24 cellular contexts compared by ENCODE assay signal in genomic region chr18:71630686-71631085, GRCh38.
"Had no signal": no experiment of that assay in that cellular context is flagged by ENCODE, and none has a peak within 500 bp of the region (broad histone marks: within the 10 kb centered on the region; RNA-seq: fewer than 3 reads in every experiment).

No MANE protein-coding gene starts in this region.

- H3K27ac Mint-ChIP-seq: activated CD4-positive, alpha-beta memory T cell treated with anti-CD3 and anti-CD28 coated beads for 36 hours; activated CD4-positive, alpha-beta T cell treated with anti-CD3 and anti-CD28 coated beads, Interleukin-2, amount 10 ng/mL, durations not matched to agents 24 days and 14 days; activated T-helper 1 cell treated with anti-CD3 and anti-CD28 coated beads, Interleukin-12 subunit alpha, Interleukin-12 subunit beta, Interleukin-2, Interleukin-4 antibody, amounts not matched to agents 30 ng/mL and 10 ng/mL and 1 ng/mL, durations not matched to agents 14 hours and 24 hours and 36 hours; naive thymus-derived CD8-positive, alpha-beta T cell; stimulated activated naive CD8-positive, alpha-beta T cell treated with anti-CD3 and anti-CD28 coated beads, Interleukin-15, Interleukin-2, amounts not matched to agents 100 ng/mL and 50 ng/mL, for 24 hours; type B pancreatic cell had no signal

- H3K27me3 Mint-ChIP-seq: activated CD4-positive, alpha-beta memory T cell treated with anti-CD3 and anti-CD28 coated beads for 36 hours; activated CD4-positive, alpha-beta T cell treated with anti-CD3 and anti-CD28 coated beads, Interleukin-2, amount 10 ng/mL, durations not matched to agents 24 days and 14 days; stimulated activated naive CD8-positive, alpha-beta T cell treated with anti-CD3 and anti-CD28 coated beads, Interleukin-15, Interleukin-2, amounts not matched to agents 100 ng/mL and 50 ng/mL, for 24 hours; type B pancreatic cell had no signal

- H3K4me3 Mint-ChIP-seq: activated CD4-positive, alpha-beta memory T cell treated with anti-CD3 and anti-CD28 coated beads for 36 hours; activated CD4-positive, alpha-beta T cell treated with anti-CD3 and anti-CD28 coated beads, Interleukin-2, amount 10 ng/mL, durations not matched to agents 24 days and 14 days; activated T-helper 1 cell treated with anti-CD3 and anti-CD28 coated beads, Interleukin-12 subunit alpha, Interleukin-12 subunit beta, Interleukin-2, Interleukin-4 antibody, amounts not matched to agents 30 ng/mL and 10 ng/mL and 1 ng/mL, durations not matched to agents 14 hours and 24 hours and 36 hours; naive thymus-derived CD8-positive, alpha-beta T cell; neural crest cell; stimulated activated naive CD8-positive, alpha-beta T cell treated with anti-CD3 and anti-CD28 coated beads, Interleukin-15, Interleukin-2, amounts not matched to agents 100 ng/mL and 50 ng/mL, for 24 hours; type B pancreatic cell had no signal

- ATAC-seq: activated CD4-positive, CD25-positive, alpha-beta regulatory T cell treated with anti-CD3 and anti-CD28 coated beads, Interleukin-2, amount 50 U/mL, for 24 hours; left lung; lower lobe of right lung; naive thymus-derived CD8-positive, alpha-beta T cell; psoas muscle had no signal

- H3K27ac ChIP-seq: colonic mucosa, left lung, lower lobe of right lung, parathyroid adenoma, psoas muscle, thoracic aorta, vagina, WERI-Rb-1 had no signal

- H3K36me3 Mint-ChIP-seq: activated CD4-positive, alpha-beta memory T cell treated with anti-CD3 and anti-CD28 coated beads for 36 hours; naive thymus-derived CD8-positive, alpha-beta T cell; type B pancreatic cell had no signal

- H3K27me3 ChIP-seq: colonic mucosa, left lung, vagina had no signal

- H3K4me1 ChIP-seq: colonic mucosa, left lung, lower lobe of right lung, parathyroid adenoma, psoas muscle, vagina had no signal

- H3K9me3 ChIP-seq: colonic mucosa, left lung, lower lobe of right lung, psoas muscle, thoracic aorta, vagina had no signal

- DNase-seq: activated CD4-positive, alpha-beta memory T cell treated with anti-CD3 and anti-CD28 coated beads for 36 hours; activated CD4-positive, alpha-beta T cell treated with anti-CD3 and anti-CD28 coated beads, Interleukin-2, amount 10 ng/mL, durations not matched to agents 24 days and 14 days; activated CD8-positive, alpha-beta memory T cell treated with anti-CD3 and anti-CD28 coated beads, Interleukin-2, amount 50 U/mL, for 4 hours; activated gamma-delta T cell; activated naive CD4-positive, alpha-beta T cell treated with anti-CD3 and anti-CD28 coated beads, Interleukin-2, amount 50 U/mL, for 16 hours; activated T-cell treated with anti-CD3 and anti-CD28 coated beads, Interleukin-2, amount 50 U/mL, for 1 hour; amniotic stem cell; colonic mucosa; effector CD8-positive, alpha-beta T cell; left lung; lower lobe of right lung; mesenchymal stem cell; naive thymus-derived CD8-positive, alpha-beta T cell; occipital lobe; psoas muscle; WERI-Rb-1 had no signal

- H2AFZ ChIP-seq: parathyroid adenoma had no signal

- H3K79me2 ChIP-seq: parathyroid adenoma had no signal

- H3K36me3 ChIP-seq: colonic mucosa, left lung, lower lobe of right lung, thoracic aorta, vagina, WERI-Rb-1 had no signal

- H3K4me3 ChIP-seq: colonic mucosa, left lung, lower lobe of right lung, psoas muscle, thoracic aorta, vagina had no signal

- H3K4me1 Mint-ChIP-seq: activated CD4-positive, alpha-beta T cell treated with anti-CD3 and anti-CD28 coated beads, Interleukin-2, amount 10 ng/mL, durations not matched to agents 24 days and 14 days; naive thymus-derived CD8-positive, alpha-beta T cell; neural crest cell had no signal

- H3K9me3 Mint-ChIP-seq: activated CD4-positive, alpha-beta memory T cell treated with anti-CD3 and anti-CD28 coated beads for 36 hours; activated CD4-positive, alpha-beta T cell treated with anti-CD3 and anti-CD28 coated beads, Interleukin-2, amount 10 ng/mL, durations not matched to agents 24 days and 14 days; activated T-helper 1 cell treated with anti-CD3 and anti-CD28 coated beads, Interleukin-12 subunit alpha, Interleukin-12 subunit beta, Interleukin-2, Interleukin-4 antibody, amounts not matched to agents 30 ng/mL and 10 ng/mL and 1 ng/mL, durations not matched to agents 14 hours and 24 hours and 36 hours; neural crest cell; stimulated activated naive CD8-positive, alpha-beta T cell treated with anti-CD3 and anti-CD28 coated beads, Interleukin-15, Interleukin-2, amounts not matched to agents 100 ng/mL and 50 ng/mL, for 24 hours; type B pancreatic cell had no signal

- H3K9ac ChIP-seq: parathyroid adenoma had no signal
